In the genomic region with DNA sequence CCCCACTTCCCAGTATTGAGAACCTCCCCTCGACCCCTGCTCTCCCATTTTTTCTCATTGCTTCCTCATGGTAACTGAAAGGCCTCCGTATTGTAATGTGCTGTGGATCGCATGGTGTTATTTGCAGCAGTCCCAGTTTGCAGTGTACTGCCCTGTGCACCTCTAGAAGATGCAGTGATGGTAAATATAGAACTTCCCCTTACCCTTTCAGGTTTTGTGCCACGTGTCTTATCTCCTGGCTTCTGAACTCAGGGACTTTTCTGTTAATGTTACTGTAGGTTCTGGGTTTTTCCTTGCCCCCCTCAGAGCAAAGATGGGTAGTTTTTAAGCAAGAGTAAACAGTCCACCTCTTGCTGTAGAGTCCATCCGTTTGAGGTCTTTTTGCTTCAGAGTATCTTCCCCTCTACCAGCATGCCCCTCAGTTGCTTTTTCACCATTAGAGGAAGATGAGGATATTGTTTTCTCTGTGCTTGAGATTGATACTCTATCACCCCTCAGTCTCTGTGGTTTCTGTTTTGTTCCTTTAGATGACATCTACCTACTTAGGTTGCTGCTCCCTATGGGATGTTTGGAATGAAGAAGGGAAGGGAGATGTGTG, we compare ENCODE assay signal across 8 cellular contexts. TPM values are rescaled to one million over a fixed set of nuclear protein-coding genes. Genes with fewer than 3 reads are reported as not detected.
DNase-seq lines count a peak whose midpoint lies in the region; ATAC-seq and TF ChIP-seq lines count a peak whose summit lies in the region.

No MANE protein-coding gene starts in this region.

- H3K4me1 ChIP-seq in Peyer's patch (peaks cover 2 to 81% (median 22%) of the 10 kb centered on the region in 4 donors), upper lobe of right lung (peaks cover 78% of the 10 kb centered on the region)

- H3K4me3 ChIP-seq in Peyer's patch (no peak overlapping the region), upper lobe of right lung (no peak overlapping the region)

- H3K4me3 Mint-ChIP-seq in activated naive CD4-positive, alpha-beta T cell treated with anti-CD3 and anti-CD28 coated beads, Interleukin-2, amount 50 U/mL, for 24 hours: peak overlapping the region; percentile 57

- H3K36me3 ChIP-seq in Peyer's patch: peaks cover 0 to 27% (median 0%) of the 10 kb centered on the region in 3 donors
- peaks cover 34% of the 10 kb centered on the region for H3K36me3 ChIP-seq in upper lobe of right lung

- H3K27ac ChIP-seq in Peyer's patch (peak overlapping the region; percentile 5 to 93 (median 70)), upper lobe of right lung (peak overlapping the region; percentile 63)

- H3K27me3 Mint-ChIP-seq in activated naive CD4-positive, alpha-beta T cell treated with anti-CD3 and anti-CD28 coated beads, Interleukin-2, amount 50 U/mL, for 24 hours: no peaks in the 10 kb centered on the region

- no peaks in the 10 kb centered on the region for H3K9me3 ChIP-seq in Peyer's patch
- H3K9me3 ChIP-seq in upper lobe of right lung: no peaks in the 10 kb centered on the region

- H3K27ac Mint-ChIP-seq in activated naive CD4-positive, alpha-beta T cell treated with anti-CD3 and anti-CD28 coated beads, Interleukin-2, amount 50 U/mL, for 24 hours: peak overlapping the region; percentile 89

- no peaks in the 10 kb centered on the region for H3K27me3 ChIP-seq in Peyer's patch
- H3K27me3 ChIP-seq in upper lobe of right lung: no peaks in the 10 kb centered on the region

- H3K4me1 Mint-ChIP-seq in activated naive CD4-positive, alpha-beta T cell treated with anti-CD3 and anti-CD28 coated beads, Interleukin-2, amount 50 U/mL, for 24 hours: peaks cover 90% of the 10 kb centered on the region

- no peak for TF ChIP-seq POLR2A in Peyer's patch (IDR thresholded peaks at IDR 0.05)

- no peak for ATAC-seq in upper lobe of right lung

- no peak for DNase-seq in activated naive CD4-positive, alpha-beta T cell (lab: John Stamatoyannopoulos, UW)
- no peak for DNase-seq in Peyer's patch
- DNase-seq in kidney tubule cell (ENCODE audit: low spot score): peak; percentile 17
- no peak for DNase-seq in upper lobe of right lung
- DNase-seq in effector CD8-positive, alpha-beta T cell (lab: John Stamatoyannopoulos, UW): no peak
- no peak for DNase-seq in activated CD4-positive, alpha-beta T cell treated with anti-CD3 and anti-CD28 coated beads for 48 hours
- no peak for DNase-seq in NCI-H82 treated with DMSO at 0.1 percent for 48 hours (lab: John Stamatoyannopoulos, UW; ENCODE audit: unreplicated experiment)

- no peak for TF ChIP-seq CTCF in Peyer's patch (IDR thresholded peaks at IDR 0.05)
- no peak for TF ChIP-seq CTCF in upper lobe of right lung (IDR thresholded peaks at IDR 0.05)

- H3K36me3 Mint-ChIP-seq in activated naive CD4-positive, alpha-beta T cell treated with anti-CD3 and anti-CD28 coated beads, Interleukin-2, amount 50 U/mL, for 24 hours: peaks cover 17% of the 10 kb centered on the region

- H3K9me3 Mint-ChIP-seq in activated naive CD4-positive, alpha-beta T cell treated with anti-CD3 and anti-CD28 coated beads, Interleukin-2, amount 50 U/mL, for 24 hours: no peaks in the 10 kb centered on the region

- intact Hi-C loops in upper lobe of right lung (cut with DNase I): no loop called here

RNA-seq across cellular contexts. Expression of gene CHD2, which starts 22.4 kb away (rescaled TPM):
- total RNA-seq in Peyer's patch (100 to 1,000 TPM; 109 to 370 (median 161) TPM), upper lobe of right lung (161 TPM)
